Comparison of ENCODE assay signal across 9 cellular contexts in the genomic region with DNA sequence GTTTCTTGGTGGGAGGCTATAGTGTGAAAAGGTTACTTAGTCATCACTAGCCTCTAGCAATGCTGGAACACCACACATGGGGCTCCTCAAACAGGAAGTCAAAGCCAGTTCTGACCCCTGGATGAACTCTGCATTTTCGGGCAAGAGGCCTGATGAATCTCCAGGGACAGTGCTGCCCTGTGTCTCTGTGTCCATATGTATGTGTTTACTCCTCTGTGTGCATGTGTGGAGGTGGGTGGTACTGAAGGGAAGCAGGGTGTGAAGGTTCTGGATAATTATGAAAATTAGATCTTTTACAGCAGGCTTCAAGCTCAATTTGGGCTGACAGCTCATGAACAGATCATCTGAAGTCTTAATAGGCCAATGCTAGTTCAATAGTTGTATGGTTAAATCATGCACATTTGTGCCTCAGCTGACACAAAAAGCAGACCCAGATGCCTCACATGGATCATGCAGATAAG.
DNase-seq lines count a peak whose midpoint lies in the region; ATAC-seq and TF ChIP-seq lines count a peak whose summit lies in the region.
"Had no signal": no experiment of that assay in that cellular context is flagged by ENCODE, and none has a peak within 500 bp of the region (broad histone marks: within the 10 kb centered on the region; RNA-seq: fewer than 3 reads in every experiment).

No MANE protein-coding gene starts in this region.

- H3K27me3 Mint-ChIP-seq in H9 (ENCODE audit: low read depth) = no peaks in the 10 kb centered on the region; the same call in 1 of the 2 replicates

- no peak overlapping the region for H3K4me2 ChIP-seq in H9 (ENCODE audit: insufficient read depth, insufficient read length, low read length)

- H3K4me1 ChIP-seq in heart right ventricle (peaks cover 10 to 66% (median 31%) of the 10 kb centered on the region in 9 donors), subcutaneous abdominal adipose tissue (ENCODE audit: control insufficient read depth in 5 of 5, insufficient read depth in 5 of 5, low read length in 5 of 5) (peaks cover 12 to 41% (median 25%) of the 10 kb centered on the region in 5 donors), H9 (ENCODE audit: insufficient read depth, low read length) (0 out of 2 replicates have a peak, but pooled peaks cover 4% of the 10 kb centered on the region)

- H2BK5ac ChIP-seq in H9 (ENCODE audit: insufficient read length, low read length) = no peak overlapping the region

- H2BK12ac ChIP-seq in H9 (ENCODE audit: insufficient read length, low read depth, low read length) = no peak overlapping the region

- no peak overlapping the region for H2AK5ac ChIP-seq in H9 (ENCODE audit: insufficient read length, low read length)

- no peak overlapping the region for H3K4me3 Mint-ChIP-seq in H9

- 17 to 38% methylated on average over 1 of the region's 1 CpG for WGBS in heart right ventricle, 2 donors
- WGBS in H9 (ENCODE audit: extremely low coverage, insufficient read length, low lambda C conversion rate) = no CpG with 5 or more reads among the region's 1 CpG

- ATAC-seq in GM19467 (IDR thresholded peaks at IDR 0.05; ENCODE audit: unreplicated experiment) (peak; percentile 78), HG03460 (IDR thresholded peaks at IDR 0.05; ENCODE audit: unreplicated experiment) (peak; percentile 92), heart right ventricle (peak; percentile 70 to 92 (median 84))

- no peak overlapping the region for H2BK20ac ChIP-seq in H9 (ENCODE audit: low read depth, low read length, poor library complexity, severe bottlenecking)

- intact Hi-C loops in heart right ventricle (cut with DNase I) = no loop called here

- H3K27ac ChIP-seq in heart right ventricle (peak overlapping the region in 7 of 10 donors; percentile 5 to 71 (median 51)), subcutaneous abdominal adipose tissue (ENCODE audit: low read depth, low read length) (peak overlapping the region; percentile 5), H9 (ENCODE audit: insufficient read length, low read depth, low read length) (no peak overlapping the region)
- H3K27ac ChIP-seq: ovary had no signal

- H3K79me2 ChIP-seq in H9 (ENCODE audit: insufficient read depth, low read length) = no peaks in the 10 kb centered on the region

- H3K14ac ChIP-seq in H9 (ENCODE audit: insufficient read depth, low read length) = no peak overlapping the region

- no peaks in the 10 kb centered on the region for H3K79me1 ChIP-seq in H9 (ENCODE audit: insufficient read depth, low read depth, low read length, poor library complexity, severe bottlenecking)

- H3K27ac Mint-ChIP-seq in H9 = no peak overlapping the region

- no peak overlapping the region for H3K4ac ChIP-seq in H9 (ENCODE audit: low read depth, low read length)

- H3K9me3 ChIP-seq in heart right ventricle = no peaks in the 10 kb centered on the region
- H3K9me3 ChIP-seq in subcutaneous abdominal adipose tissue (ENCODE audit: control insufficient read depth in 5 of 5, low read length in 5 of 5) = no peaks in the 10 kb centered on the region
- no peaks in the 10 kb centered on the region for H3K9me3 ChIP-seq in H9 (ENCODE audit: control insufficient read depth, low read depth, low read length)
- H3K9me3 ChIP-seq: ovary had no signal

- H4K5ac ChIP-seq in H9 (ENCODE audit: insufficient read length, low read depth, low read length) = no peak overlapping the region

- H2BK120ac ChIP-seq in H9 (ENCODE audit: low read depth, low read length, poor library complexity, severe bottlenecking) = no peak overlapping the region

- TF ChIP-seq CTCF in heart right ventricle (IDR thresholded peaks at IDR 0.05) (no peak), H9 (conservative IDR thresholded peaks at IDR 0.05) (no peak)

- H4K8ac ChIP-seq in H9 (replicated peaks; ENCODE audit: insufficient read length, low read depth, low read length) = no peak overlapping the region

- no peak overlapping the region for H2AFZ ChIP-seq in H9 (ENCODE audit: low read length)

- no peaks in the 10 kb centered on the region for H3K23me2 ChIP-seq in H9 (ENCODE audit: insufficient read length, low read depth, low read length, poor library complexity, severe bottlenecking)

- H3K18ac ChIP-seq in H9 (ENCODE audit: insufficient read length, low read depth, low read length) = no peak overlapping the region

- no peaks in the 10 kb centered on the region for H3K36me3 Mint-ChIP-seq in H9 (ENCODE audit: insufficient read depth in 1 of 3, low read depth in 3 of 3)

- H3K27me3 ChIP-seq in heart right ventricle = peaks cover 0 to 5% (median 0%) of the 10 kb centered on the region in 7 donors
- no peaks in the 10 kb centered on the region for H3K27me3 ChIP-seq in subcutaneous abdominal adipose tissue (ENCODE audit: control insufficient read depth in 5 of 5, insufficient read depth in 4 of 5, low read length in 5 of 5)
- no peaks in the 10 kb centered on the region for H3K27me3 ChIP-seq in H9 (ENCODE audit: insufficient read depth, low read length)
- H3K27me3 ChIP-seq: ovary had no signal

- DNase-seq in GM04503 (ENCODE audit: low read depth) (peak; percentile 76), UCSD-AML1 (lab: John Stamatoyannopoulos, UW; ENCODE audit: unreplicated experiment) (peak; percentile 31), heart right ventricle (peak; percentile 13 to 38), amygdala (lab: John Stamatoyannopoulos, UW) (no peak), H9 (no peak)

- H3K9ac ChIP-seq in subcutaneous abdominal adipose tissue (ENCODE audit: low read length in 5 of 5) (no peak overlapping the region), H9 (ENCODE audit: extremely low read depth, insufficient read length, low read length) (no peak overlapping the region)

- H3K36me3 ChIP-seq in heart right ventricle = no peaks in the 10 kb centered on the region
- H3K36me3 ChIP-seq in subcutaneous abdominal adipose tissue (ENCODE audit: control insufficient read depth in 5 of 5, insufficient read depth in 5 of 5, low read length in 5 of 5) = no peaks in the 10 kb centered on the region
- H3K36me3 ChIP-seq: ovary had no signal

- no peaks in the 10 kb centered on the region for H4K20me1 ChIP-seq in H9 (ENCODE audit: control insufficient read depth, insufficient read depth, insufficient read length)

- no peak overlapping the region for H3K56ac ChIP-seq in H9 (ENCODE audit: insufficient read length, low read depth, low read length)

- no peak overlapping the region for H3T11ph ChIP-seq in H9 (ENCODE audit: low read length)

- no peak overlapping the region for H3K4me3 ChIP-seq in heart right ventricle
- no peak overlapping the region for H3K4me3 ChIP-seq in subcutaneous abdominal adipose tissue (ENCODE audit: low read depth in 1 of 5, low read length in 5 of 5)
- H3K4me3 ChIP-seq: ovary had no signal

- H4K91ac ChIP-seq in H9 (ENCODE audit: insufficient read length, low read depth, low read length) = no peak overlapping the region

- peaks cover 15 to 20% of the 10 kb centered on the region in 2 experiments for H3K4me1 Mint-ChIP-seq in H9

- no peaks in the 10 kb centered on the region for H3K9me3 Mint-ChIP-seq in H9

- H3K23ac ChIP-seq in H9 (ENCODE audit: insufficient read length, low read depth, low read length) = no peak overlapping the region

- H2BK15ac ChIP-seq in H9 (ENCODE audit: low read depth, low read length) = no peak overlapping the region

Comparison
In these comparisons a context has a peak if more than half of its experiments do, and no peak if none do; other contexts are left out.
1. DNase-seq: peak in GM04503 (single experiment), UCSD-AML1 (single experiment) and heart right ventricle (2 of 2); none in amygdala (0 of 56) and H9 (single experiment).
2. Peak in every context shown above with its lines, with median percentiles within 50 percentile points of each other: ATAC-seq.